In genomic region chr10:110267246-110267645, GRCh38 we compare ENCODE assay signal across 14 cellular contexts.
"Had no signal": no experiment of that assay in that cellular context is flagged by ENCODE, and none has a peak within 500 bp of the region (broad histone marks: within the 10 kb centered on the region; RNA-seq: fewer than 3 reads in every experiment).

No MANE protein-coding gene starts in this region.

- H3K4me3 Mint-ChIP-seq: naive B cell, neural progenitor cell had no signal

- H3K36me3 ChIP-seq: colonic mucosa, esophagus squamous epithelium, neural progenitor cell, ovary, spleen had no signal

- H3K4me1 ChIP-seq: foreskin keratinocyte, neural progenitor cell had no signal

- H3K27me3 Mint-ChIP-seq: naive B cell had no signal

- DNase-seq: activated CD4-positive, alpha-beta T cell treated with anti-CD3 and anti-CD28 coated beads for 1 hour; activated CD4-positive, alpha-beta T cell treated with anti-CD3 and anti-CD28 coated beads, Interleukin-2, amount 50 U/mL, for 4 hours; activated naive CD4-positive, alpha-beta T cell treated with Interleukin-2 at 50 U/mL for 16 hours; activated T-cell treated with anti-CD3 and anti-CD28 coated beads for 4 hours; aorta; colonic mucosa; effector CD4-positive, alpha-beta T cell; esophagus squamous epithelium; foreskin keratinocyte; naive B cell; ovary; spleen; T1000 had no signal

- H3K27ac Mint-ChIP-seq: naive B cell, neural progenitor cell had no signal

- H3K4me2 ChIP-seq: neural progenitor cell had no signal

- H3K4me3 ChIP-seq: colonic mucosa, esophagus squamous epithelium, neural progenitor cell, ovary, spleen had no signal

- H3K27ac ChIP-seq: colonic mucosa, esophagus squamous epithelium, foreskin keratinocyte, neural progenitor cell, ovary, spleen had no signal

- H3K9ac ChIP-seq: neural progenitor cell had no signal

- H3K9me3 Mint-ChIP-seq: naive B cell, neural progenitor cell had no signal

- H3K4me1 Mint-ChIP-seq: neural progenitor cell had no signal

- H3K9me3 ChIP-seq: colonic mucosa, esophagus squamous epithelium, ovary, spleen had no signal

- H3K27me3 ChIP-seq: colonic mucosa, esophagus squamous epithelium, foreskin keratinocyte, neural progenitor cell, ovary, spleen had no signal

- H2AFZ ChIP-seq: neural progenitor cell had no signal
